22 cellular contexts compared by ENCODE assay signal in the genomic region with DNA sequence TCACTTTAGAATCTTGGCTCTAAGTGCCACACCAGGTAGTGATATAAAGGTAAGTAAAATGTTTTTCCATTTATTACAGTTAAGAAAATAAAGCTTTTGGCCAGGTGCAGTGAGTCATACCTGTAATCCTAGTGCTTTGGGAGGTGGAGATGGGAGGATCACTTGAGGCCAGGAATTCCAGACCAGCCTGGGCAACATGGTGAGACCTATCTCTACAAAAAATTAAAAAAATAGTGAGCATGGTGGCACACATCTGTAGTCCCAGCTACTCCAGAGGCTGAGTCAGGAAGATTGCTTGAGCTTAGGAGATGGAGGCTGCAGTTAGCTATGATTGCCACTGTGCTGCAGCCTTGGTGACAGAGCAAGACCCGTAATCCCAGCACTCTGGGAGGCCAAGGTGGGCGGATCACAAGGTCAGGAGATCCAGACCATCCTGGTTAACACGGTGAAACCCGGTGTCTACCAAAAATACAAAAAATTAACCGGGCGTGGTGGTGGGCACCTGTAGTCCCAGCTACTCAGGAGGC.
"Had no signal": no experiment of that assay in that cellular context is flagged by ENCODE, and none has a peak within 500 bp of the region (broad histone marks: within the 10 kb centered on the region; RNA-seq: fewer than 3 reads in every experiment).

No MANE protein-coding gene starts in this region.

- H3K27ac Mint-ChIP-seq: activated naive CD4-positive, alpha-beta T cell treated with anti-CD3 and anti-CD28 coated beads, Interleukin-2, amount 50 U/mL, for 72 hours; brain; effector memory CD8-positive, alpha-beta T cell; nephron progenitor cell had no signal

- H3K36me3 ChIP-seq: gastrocnemius medialis, pancreas, right atrium auricular region, upper lobe of left lung had no signal

- H3K9me3 Mint-ChIP-seq: activated naive CD4-positive, alpha-beta T cell treated with anti-CD3 and anti-CD28 coated beads, Interleukin-2, amount 50 U/mL, for 72 hours; brain; effector memory CD8-positive, alpha-beta T cell had no signal

- H3K27ac ChIP-seq: esophagus muscularis mucosa, gastrocnemius medialis, pancreas, psoas muscle, right atrium auricular region, upper lobe of left lung had no signal

- H3K4me3 Mint-ChIP-seq: effector memory CD8-positive, alpha-beta T cell; nephron progenitor cell had no signal

- ATAC-seq: activated naive CD4-positive, alpha-beta T cell treated with anti-CD3 and anti-CD28 coated beads, Interleukin-2, amount 50 U/mL, for 72 hours; effector memory CD8-positive, alpha-beta T cell; gastrocnemius medialis; left colon; mucosa of descending colon; pancreas; psoas muscle; stimulated activated naive CD8-positive, alpha-beta T cell treated with anti-CD3 and anti-CD28 coated beads, Interleukin-15, Interleukin-2, amounts not matched to agents 100 U/mL and 50 U/mL, for 24 hours had no signal

- H3K27me3 ChIP-seq: esophagus muscularis mucosa, gastrocnemius medialis, pancreas, right atrium auricular region, upper lobe of left lung had no signal

- H3K4me3 ChIP-seq: esophagus muscularis mucosa, gastrocnemius medialis, mucosa of descending colon, pancreas, psoas muscle, right atrium auricular region, upper lobe of left lung had no signal

- FAIRE-seq: endothelial cell of umbilical vein, islet of Langerhans, pancreas, TTC549 had no signal

- H3K27me3 Mint-ChIP-seq: effector memory CD8-positive, alpha-beta T cell had no signal

- DNase-seq: activated T-cell treated with anti-CD3 and anti-CD28 coated beads, Interleukin-2, amount 50 U/mL, for 1 hour; aorta; central memory CD4-positive, alpha-beta T cell; effector memory CD8-positive, alpha-beta T cell; gastrocnemius medialis; hypothalamus; left colon; mesenchymal stem cell; mucosa of descending colon; nephron progenitor cell; pancreas; psoas muscle; stimulated activated CD4-positive, alpha-beta T cell treated with anti-CD3 and anti-CD28 coated beads, Interleukin-4, amount 100 ng/mL, for 24 hours; stimulated activated naive CD8-positive, alpha-beta T cell treated with anti-CD3 and anti-CD28 coated beads, Interleukin-15, Interleukin-2, amounts not matched to agents 100 U/mL and 50 U/mL, for 24 hours; upper lobe of left lung had no signal

- H3K9me3 ChIP-seq: esophagus muscularis mucosa, gastrocnemius medialis, mucosa of descending colon, pancreas, psoas muscle, right atrium auricular region, upper lobe of left lung had no signal
